ENCODE assay signal across 8 cellular contexts in genomic region chr21:45294509-45295291, GRCh38.
DNase-seq lines count a peak whose midpoint lies in the region; ATAC-seq and FAIRE-seq lines count a peak whose summit lies in the region.

No MANE protein-coding gene starts in this region.

- H3K27me3 ChIP-seq in layer of hippocampus (ENCODE audit: control insufficient read depth, insufficient read depth, low read length) = no peaks in the 10 kb centered on the region

- DNase-seq in HTR-8/SVneo (ENCODE audit: insufficient read length, low spot score) = peak; percentile 78
- DNase-seq in brain pericyte (ENCODE audit: low read depth, low spot score) = peak; percentile 100
- DNase-seq in stromal cell of bone marrow (ENCODE audit: low read depth) = peak; percentile 97
- no peak for DNase-seq in stimulated activated CD4-positive, alpha-beta T cell treated with anti-CD3 and anti-CD28 coated beads, Interleukin-2, amount 100 ng/mL, for 48 hours

- ATAC-seq in HG03354 (IDR thresholded peaks at IDR 0.05; ENCODE audit: poor library complexity, severe bottlenecking, unreplicated experiment) (no peak), HG02885 (IDR thresholded peaks at IDR 0.05; ENCODE audit: poor library complexity, unreplicated experiment) (no peak), HG02798 (IDR thresholded peaks at IDR 0.05; ENCODE audit: poor library complexity, unreplicated experiment) (no peak)

- peak overlapping the region; percentile 80 for H3K27ac ChIP-seq in layer of hippocampus (ENCODE audit: low read depth, low read length)

- peak; percentile 49 for FAIRE-seq in HTR-8/SVneo (lab: Jason Lieb, UNC)

Comparison
In these comparisons a context has a peak if more than half of its experiments do, and no peak if none do; other contexts are left out.
1. DNase-seq: peak in HTR-8/SVneo (single experiment), brain pericyte (single experiment) and stromal cell of bone marrow (single experiment); none in stimulated activated CD4-positive, alpha-beta T cell treated with anti-CD3 and anti-CD28 coated beads, Interleukin-2, amount 100 ng/mL, for 48 hours (0 of 2).